In genomic region chr13:97448503-97449251, GRCh38 we compare ENCODE assay signal across 16 cellular contexts. TPM values are rescaled to one million over a fixed set of nuclear protein-coding genes. Genes with fewer than 3 reads are reported as not detected.
DNase-seq lines count a peak whose midpoint lies in the region; ATAC-seq and TF ChIP-seq lines count a peak whose summit lies in the region.
"Had no signal": no experiment of that assay in that cellular context is flagged by ENCODE, and none has a peak within 500 bp of the region (broad histone marks: within the 10 kb centered on the region; RNA-seq: fewer than 3 reads in every experiment).

No MANE protein-coding gene starts in this region.

- H3K18ac ChIP-seq in H9 (ENCODE audit: insufficient read length, low read depth, low read length) = no peak overlapping the region

- H2AK5ac ChIP-seq in H9 (ENCODE audit: insufficient read length, low read length) = no peak overlapping the region

- H3K4me3 Mint-ChIP-seq in H9 = no peak overlapping the region
- H3K4me3 Mint-ChIP-seq: activated CD4-positive, alpha-beta T cell treated with anti-CD3 and anti-CD28 coated beads, Interleukin-2, amount 10 ng/mL, durations not matched to agents 7 days and 5 days; stimulated activated effector memory CD8-positive, alpha-beta T cell treated with anti-CD3 and anti-CD28 coated beads, Interleukin-12 subunit alpha, Interleukin-12 subunit beta, amount 100 ng/mL, for 72 hours had no signal

- H3K27me3 ChIP-seq in H9 (ENCODE audit: insufficient read depth, low read length) (no peaks in the 10 kb centered on the region), testis (no peaks in the 10 kb centered on the region)
- H3K27me3 ChIP-seq: cardiac muscle cell had no signal

- peaks cover 9 to 23% (median 13%) of the 10 kb centered on the region in 3 experiments for H3K36me3 Mint-ChIP-seq in H9 (ENCODE audit: insufficient read depth in 1 of 3, low read depth in 3 of 3)

- no peak for TF ChIP-seq POLR2A in testis (IDR thresholded peaks at IDR 0.05)

- H3K4me3 ChIP-seq in testis = no peak overlapping the region
- H3K4me3 ChIP-seq: cardiac muscle cell, K562 had no signal

- H3K4me1 ChIP-seq in H9 (ENCODE audit: insufficient read depth, low read length) = no peaks in the 10 kb centered on the region
- H3K4me1 ChIP-seq in testis = no peaks in the 10 kb centered on the region
- H3K4me1 ChIP-seq: parathyroid adenoma had no signal

- no peak overlapping the region for H2BK15ac ChIP-seq in H9 (ENCODE audit: low read depth, low read length)

- H3K9me3 ChIP-seq in H9 (ENCODE audit: control insufficient read depth, low read depth, low read length) (no peaks in the 10 kb centered on the region), testis (no peaks in the 10 kb centered on the region)

- H3K14ac ChIP-seq in H9 (ENCODE audit: insufficient read depth, low read length) = no peak overlapping the region

- H3K27ac ChIP-seq in H9 (ENCODE audit: insufficient read length, low read depth, low read length) (no peak overlapping the region), testis (no peak overlapping the region)
- H3K27ac ChIP-seq: cardiac muscle cell, epithelial cell of prostate, parathyroid adenoma had no signal

- H2BK5ac ChIP-seq in H9 (ENCODE audit: insufficient read length, low read length) = no peak overlapping the region

- H3K27ac Mint-ChIP-seq in H9 = peak overlapping the region; percentile 31 to 79 (median 48); a peak in 5 of 7 replicates
- H3K27ac Mint-ChIP-seq: activated CD4-positive, alpha-beta T cell treated with anti-CD3 and anti-CD28 coated beads, Interleukin-2, amount 10 ng/mL, durations not matched to agents 7 days and 5 days; stimulated activated effector memory CD8-positive, alpha-beta T cell treated with anti-CD3 and anti-CD28 coated beads, Interleukin-12 subunit alpha, Interleukin-12 subunit beta, amount 100 ng/mL, for 72 hours had no signal

- intact Hi-C loops in testis (cut with DNase I; ENCODE audit: low total_unique reads) = no loop called here

- no peak overlapping the region for H2BK20ac ChIP-seq in H9 (ENCODE audit: low read depth, low read length, poor library complexity, severe bottlenecking)

- peaks cover 23 to 28% of the 10 kb centered on the region in 2 experiments for H3K4me1 Mint-ChIP-seq in H9
- H3K4me1 Mint-ChIP-seq: activated CD4-positive, alpha-beta T cell treated with anti-CD3 and anti-CD28 coated beads, Interleukin-2, amount 10 ng/mL, durations not matched to agents 7 days and 5 days had no signal

- no CpG with 5 or more reads among the region's 5 CpGs for WGBS in H9 (ENCODE audit: extremely low coverage, insufficient read length, low lambda C conversion rate)
- WGBS in testis, 2 donors = 85 to 87% methylated on average over 5 of the region's 5 CpGs

- H4K8ac ChIP-seq in H9 (replicated peaks; ENCODE audit: insufficient read length, low read depth, low read length) = no peak overlapping the region

- ATAC-seq in GM18870 (IDR thresholded peaks at IDR 0.05; ENCODE audit: unreplicated experiment) = peak; percentile 64
- peak; percentile 84 for ATAC-seq in HG03354 (IDR thresholded peaks at IDR 0.05; ENCODE audit: poor library complexity, severe bottlenecking, unreplicated experiment)
- ATAC-seq: K562; stimulated activated effector memory CD8-positive, alpha-beta T cell treated with anti-CD3 and anti-CD28 coated beads, Interleukin-12 subunit alpha, Interleukin-12 subunit beta, amount 100 ng/mL, for 72 hours had no signal

- no peaks in the 10 kb centered on the region for H3K27me3 Mint-ChIP-seq in H9 (ENCODE audit: low read depth)
- H3K27me3 Mint-ChIP-seq: activated CD4-positive, alpha-beta T cell treated with anti-CD3 and anti-CD28 coated beads, Interleukin-2, amount 10 ng/mL, durations not matched to agents 7 days and 5 days had no signal

- no peaks in the 10 kb centered on the region for H4K20me1 ChIP-seq in H9 (ENCODE audit: control insufficient read depth, insufficient read depth, insufficient read length)

- no peak overlapping the region for H4K91ac ChIP-seq in H9 (ENCODE audit: insufficient read length, low read depth, low read length)

- peaks cover 0 to 5% of the 10 kb centered on the region in 2 experiments; a peak in 2 of 5 replicates for H3K9me3 Mint-ChIP-seq in H9
- H3K9me3 Mint-ChIP-seq: stimulated activated effector memory CD8-positive, alpha-beta T cell treated with anti-CD3 and anti-CD28 coated beads, Interleukin-12 subunit alpha, Interleukin-12 subunit beta, amount 100 ng/mL, for 72 hours had no signal

- H3K4me2 ChIP-seq in H9 (ENCODE audit: insufficient read depth, insufficient read length, low read length) = no peak overlapping the region

- no peak overlapping the region for H3T11ph ChIP-seq in H9 (ENCODE audit: low read length)

- DNase-seq in H9 (no peak), kidney tubule cell (ENCODE audit: low spot score) (peak; percentile 75), testis (no peak), H4 (ENCODE audit: low spot score) (no peak), COR-L47 (lab: John Stamatoyannopoulos, UW) (no peak), activated gamma-delta T cell treated with Interleukin-2 at 50 U/mL for 16 hours (no peak)
- DNase-seq: activated CD4-positive, alpha-beta T cell treated with anti-CD3 and anti-CD28 coated beads, Interleukin-2, amount 10 ng/mL, durations not matched to agents 7 days and 5 days; AML-193; NCI-H2081 had no signal

- H4K5ac ChIP-seq in H9 (ENCODE audit: insufficient read length, low read depth, low read length) = no peak overlapping the region

- no peak overlapping the region for H3K4ac ChIP-seq in H9 (ENCODE audit: low read depth, low read length)

- no peaks in the 10 kb centered on the region for H3K23me2 ChIP-seq in H9 (ENCODE audit: insufficient read length, low read depth, low read length, poor library complexity, severe bottlenecking)

- H2BK120ac ChIP-seq in H9 (ENCODE audit: low read depth, low read length, poor library complexity, severe bottlenecking) = no peak overlapping the region

- no peak overlapping the region for H2AFZ ChIP-seq in H9 (ENCODE audit: low read length)
- H2AFZ ChIP-seq: parathyroid adenoma had no signal

- no peak for TF ChIP-seq CTCF in H9 (conservative IDR thresholded peaks at IDR 0.05)
- no peak for TF ChIP-seq CTCF in testis (IDR thresholded peaks at IDR 0.05)

- no peaks in the 10 kb centered on the region for H3K36me3 ChIP-seq in testis (ENCODE audit: low read depth, missing control alignments)
- H3K36me3 ChIP-seq: cardiac muscle cell had no signal

- no peak overlapping the region for H2BK12ac ChIP-seq in H9 (ENCODE audit: insufficient read length, low read depth, low read length)

- no peak overlapping the region for H3K23ac ChIP-seq in H9 (ENCODE audit: insufficient read length, low read depth, low read length)

- no peak overlapping the region for H3K9ac ChIP-seq in H9 (ENCODE audit: extremely low read depth, insufficient read length, low read length)
- H3K9ac ChIP-seq: parathyroid adenoma had no signal

- H3K79me1 ChIP-seq in H9 (ENCODE audit: insufficient read depth, low read depth, low read length, poor library complexity, severe bottlenecking) = no peaks in the 10 kb centered on the region

- no peak overlapping the region for H3K56ac ChIP-seq in H9 (ENCODE audit: insufficient read length, low read depth, low read length)

- H3K79me2 ChIP-seq in H9 (ENCODE audit: insufficient read depth, low read length) = peaks cover 3% of the 10 kb centered on the region; the same call in 1 of the 2 replicates

RNA-seq across cellular contexts. Expression of gene RAP2A, which starts 14.7 kb away (rescaled TPM):
- total RNA-seq in H9 (2021) (31.7 and 32.1 TPM in 2 replicates), testis (10 to 100 TPM; 10.6 to 11.5 TPM)
- 9.1 TPM for polyA plus RNA-seq in testis (ENCODE audit: insufficient read depth, low read depth, low replicate concordance)
- total RNA-seq in H4 (2014; rRNA removed; shearing (Covaris generic)) = 17.6 and 19.0 TPM in 2 replicates
